In genomic region chr19:53463263-53463662, GRCh38 we compare ENCODE assay signal across 10 cellular contexts. TPM values are rescaled to one million over a fixed set of nuclear protein-coding genes. Genes with fewer than 3 reads are reported as not detected.
DNase-seq lines count a peak whose midpoint lies in the region; ATAC-seq and TF ChIP-seq lines count a peak whose summit lies in the region.
"Had no signal": no experiment of that assay in that cellular context is flagged by ENCODE, and none has a peak within 500 bp of the region (broad histone marks: within the 10 kb centered on the region; RNA-seq: fewer than 3 reads in every experiment).

No MANE protein-coding gene starts in this region.

- no peak for TF ChIP-seq EP300 in ovary (IDR thresholded peaks at IDR 0.05)

- H3K4me3 Mint-ChIP-seq in stimulated activated effector memory CD8-positive, alpha-beta T cell treated with anti-CD3 and anti-CD28 coated beads, Interleukin-12 subunit alpha, Interleukin-12 subunit beta, amount 100 ng/mL, for 72 hours, result no peak overlapping the region
- H3K4me3 Mint-ChIP-seq: activated naive CD8-positive, alpha-beta T cell had no signal

- H3K27me3 ChIP-seq in SJCRH30 (no peaks in the 10 kb centered on the region), ovary (no peaks in the 10 kb centered on the region)

- peaks cover 4% of the 10 kb centered on the region for H3K4me1 Mint-ChIP-seq in stimulated activated effector memory CD8-positive, alpha-beta T cell treated with anti-CD3 and anti-CD28 coated beads, Interleukin-12 subunit alpha, Interleukin-12 subunit beta, amount 100 ng/mL, for 72 hours

- H3K9me3 Mint-ChIP-seq in stimulated activated effector memory CD8-positive, alpha-beta T cell treated with anti-CD3 and anti-CD28 coated beads, Interleukin-12 subunit alpha, Interleukin-12 subunit beta, amount 100 ng/mL, for 72 hours, result peaks cover 27% of the 10 kb centered on the region

- WGBS in ovary, 3 donors, result 5 to 6% (median 6%) methylated on average over 18 to 19 of the region's 19 CpGs

- no peak for TF ChIP-seq CTCF in ovary (IDR thresholded peaks at IDR 0.05)

- intact Hi-C loops in head of caudate nucleus (cut with DNase I) (no loop called here), ovary (cut with DNase I) (no loop called here)

- DNase-seq in D341Med (ENCODE audit: low spot score) (peak; percentile 21), SJCRH30 (peak; percentile 18 to 24), head of caudate nucleus (peak; percentile 68 to 97 (median 90)), ovary (peak; percentile 63 to 77 (median 72))
- DNase-seq in stimulated activated effector memory CD8-positive, alpha-beta T cell treated with anti-CD3 and anti-CD28 coated beads, Interleukin-12 subunit alpha, Interleukin-12 subunit beta, amount 100 ng/mL, for 72 hours (ENCODE audit: low spot score in 2 of 2), result no peak
- DNase-seq: mesenchymal stem cell had no signal

- H3K27ac ChIP-seq in SJCRH30, result no peak overlapping the region
- no peak overlapping the region for H3K27ac ChIP-seq in ovary

- no peak for ATAC-seq in stimulated activated effector memory CD8-positive, alpha-beta T cell treated with anti-CD3 and anti-CD28 coated beads, Interleukin-12 subunit alpha, Interleukin-12 subunit beta, amount 100 ng/mL, for 72 hours
- ATAC-seq in HG03442 (IDR thresholded peaks at IDR 0.05; ENCODE audit: unreplicated experiment) (no peak), GM18511 (IDR thresholded peaks at IDR 0.05; ENCODE audit: unreplicated experiment) (no peak), HG03039 (IDR thresholded peaks at IDR 0.05; ENCODE audit: unreplicated experiment) (no peak)

- no peaks in the 10 kb centered on the region for H3K36me3 Mint-ChIP-seq in stimulated activated effector memory CD8-positive, alpha-beta T cell treated with anti-CD3 and anti-CD28 coated beads, Interleukin-12 subunit alpha, Interleukin-12 subunit beta, amount 100 ng/mL, for 72 hours

- H3K4me1 ChIP-seq in SJCRH30 (no peaks in the 10 kb centered on the region), ovary (ENCODE audit: insufficient read depth) (no peaks in the 10 kb centered on the region)

- H3K4me3 ChIP-seq in SJCRH30, result no peak overlapping the region
- no peak overlapping the region for H3K4me3 ChIP-seq in ovary

- H3K27ac Mint-ChIP-seq in stimulated activated effector memory CD8-positive, alpha-beta T cell treated with anti-CD3 and anti-CD28 coated beads, Interleukin-12 subunit alpha, Interleukin-12 subunit beta, amount 100 ng/mL, for 72 hours, result no peak overlapping the region
- H3K27ac Mint-ChIP-seq: activated naive CD8-positive, alpha-beta T cell had no signal

- no peak for TF ChIP-seq POLR2A in ovary (IDR thresholded peaks at IDR 0.05)

- no peaks in the 10 kb centered on the region; the same call in 1 of the 2 replicates for H3K9me3 ChIP-seq in SJCRH30 (replicated peaks)
- H3K9me3 ChIP-seq in ovary, result no peaks in the 10 kb centered on the region

- H3K36me3 ChIP-seq in SJCRH30 (0 out of 2 replicates have a peak, but pooled peaks cover 3% of the 10 kb centered on the region), ovary (no peaks in the 10 kb centered on the region)

RNA-seq across cellular contexts. Expression of gene ZNF813, which starts 4.3 kb away (rescaled TPM):
- 7.3 and 9.2 TPM in 2 replicates for total RNA-seq in SJCRH30 (2014; rRNA removed; shearing (Covaris generic))
- total RNA-seq in ovary, result 1 to 10 TPM; 2.0 to 6.0 (median 3.2) TPM
- polyA plus RNA-seq in ovary, result 1 to 10 TPM; 1.9 to 2.1 TPM

RNA-seq across cellular contexts. Expression of gene ZNF761, which starts 31.5 kb away (rescaled TPM):
- total RNA-seq in SJCRH30 (2014; rRNA removed; shearing (Covaris generic)), result 15.7 and 15.8 TPM in 2 replicates
- total RNA-seq in ovary, result 10 to 100 TPM in 5 of 7 donors, 1 to 10 TPM in 2; 8.5 to 19.5 (median 10.3) TPM
- 1 to 10 TPM; 6.7 to 7.8 TPM for polyA plus RNA-seq in ovary

Comparison
In these comparisons a context has a peak if more than half of its experiments do, and no peak if none do; other contexts are left out.
1. DNase-seq: peak in D341Med (single experiment), SJCRH30 (2 of 2), head of caudate nucleus (42 of 42) and ovary (5 of 5); none in stimulated activated effector memory CD8-positive, alpha-beta T cell treated with anti-CD3 and anti-CD28 coated beads, Interleukin-12 subunit alpha, Interleukin-12 subunit beta, amount 100 ng/mL, for 72 hours (0 of 2).